ENCODE assay signal across 35 cellular contexts in genomic region chr20:18299364-18299763, GRCh38.
"Had no signal": no experiment of that assay in that cellular context is flagged by ENCODE, and none has a peak within 500 bp of the region (broad histone marks: within the 10 kb centered on the region; RNA-seq: fewer than 3 reads in every experiment).

No MANE protein-coding gene starts in this region.

- ATAC-seq: activated CD8-positive, alpha-beta T cell treated with anti-CD3 and anti-CD28 coated beads for 36 hours; activated naive CD4-positive, alpha-beta T cell treated with anti-CD3 and anti-CD28 coated beads, Interleukin-2, amount 50 U/mL, for 72 hours; activated T-helper 17 cell treated with anti-CD3 and anti-CD28 coated beads, Interleukin-2, amount 50 U/mL, for 72 hours had no signal

- H3K27ac ChIP-seq: adrenal gland, VCaP had no signal

- H3K27me3 ChIP-seq: adrenal gland had no signal

- H3K4me1 ChIP-seq: adrenal gland had no signal

- DNase-seq: activated B cell treated with CpG ODN at 0.5 μM for 24 hours; activated CD4-positive, alpha-beta memory T cell treated with anti-CD3 and anti-CD28 coated beads for 36 hours; activated CD4-positive, alpha-beta T cell treated with anti-CD3 and anti-CD28 coated beads for 4 hours; activated CD4-positive, alpha-beta T cell treated with anti-CD3 and anti-CD28 coated beads, Interleukin-2, amount 10 ng/mL, durations not matched to agents 24 days and 14 days; activated CD4-positive, alpha-beta T cell treated with anti-CD3 and anti-CD28 coated beads, Interleukin-2, amount 50 U/mL, for 1 hour; activated CD4-positive, alpha-beta T cell treated with anti-CD3 and anti-CD28 coated beads, Interleukin-2, amount 50 U/mL, for 4 hours; activated CD4-positive, CD25-positive, alpha-beta regulatory T cell treated with anti-CD3 and anti-CD28 coated beads, Interleukin-2, amount 50 U/mL, for 72 hours; activated CD8-positive, alpha-beta memory T cell treated with anti-CD3 and anti-CD28 coated beads, Interleukin-2, amount 50 U/mL, for 4 hours; activated CD8-positive, alpha-beta T cell treated with anti-CD3 and anti-CD28 coated beads for 36 hours; activated effector memory CD4-positive, alpha-beta T cell treated with anti-CD3 and anti-CD28 coated beads, Interleukin-2, amount 50 U/mL, for 16 hours; activated gamma-delta T cell treated with Interleukin-2 at 50 U/mL for 16 hours; activated naive CD4-positive, alpha-beta T cell; activated naive CD4-positive, alpha-beta T cell treated with anti-CD3 and anti-CD28 coated beads for 36 hours; activated naive CD4-positive, alpha-beta T cell treated with anti-CD3 and anti-CD28 coated beads, Interleukin-2, amount 50 U/mL, for 16 hours; activated naive CD8-positive, alpha-beta T cell treated with anti-CD3 and anti-CD28 coated beads for 36 hours; activated T-cell treated with anti-CD3 and anti-CD28 coated beads for 4 hours; activated T-cell treated with anti-CD3 and anti-CD28 coated beads, Interleukin-2, amount 50 U/mL, for 24 hours; activated T-cell treated with anti-CD3 and anti-CD28 coated beads, Interleukin-2, amount 50 U/mL, for 48 hours; adrenal gland; amniotic stem cell; aorta; central memory CD4-positive, alpha-beta T cell; T-helper 1 cell; T-helper 2 cell; T-helper 9 cell had no signal

- H3K27ac Mint-ChIP-seq: activated B cell treated with CpG ODN at 0.5 μM for 24 hours; activated CD4-positive, alpha-beta memory T cell treated with anti-CD3 and anti-CD28 coated beads for 36 hours; activated CD4-positive, alpha-beta T cell treated with anti-CD3 and anti-CD28 coated beads, Interleukin-2, amount 10 ng/mL, durations not matched to agents 24 days and 14 days; activated CD8-positive, alpha-beta T cell treated with anti-CD3 and anti-CD28 coated beads for 36 hours; activated naive CD4-positive, alpha-beta T cell treated with anti-CD3 and anti-CD28 coated beads for 36 hours; activated naive CD4-positive, alpha-beta T cell treated with anti-CD3 and anti-CD28 coated beads, Interleukin-2, amount 50 U/mL, for 72 hours; activated naive CD8-positive, alpha-beta T cell treated with anti-CD3 and anti-CD28 coated beads for 36 hours; activated T-cell treated with anti-CD3 and anti-CD28 coated beads, Interleukin-2, amount 50 U/mL, for 24 hours; activated T-helper 1 cell treated with anti-CD3 and anti-CD28 coated beads, Interleukin-12 subunit alpha, Interleukin-12 subunit beta, Interleukin-2, Interleukin-4 antibody, amounts not matched to agents 30 ng/mL and 10 ng/mL and 1 ng/mL, durations not matched to agents 14 hours and 24 hours and 36 hours; activated T-helper 17 cell treated with anti-CD3 and anti-CD28 coated beads, Interleukin-2, amount 50 U/mL, for 72 hours; brain; T-helper 1 cell treated with Interleukin-12 subunit alpha and Interleukin-12 subunit beta and Interleukin-4 antibody, amounts not matched to agents 30 μg/mL and 1 μg/mL, for 36 hours; T-helper 2 cell treated with Interferon-gamma antibody and Interleukin-4, amounts not matched to agents 5 μg/mL and 100 μg/mL, for 36 hours had no signal

- H3K36me3 ChIP-seq: adrenal gland had no signal

- H3K9me3 Mint-ChIP-seq: activated B cell treated with CpG ODN at 0.5 μM for 24 hours; activated CD8-positive, alpha-beta T cell treated with anti-CD3 and anti-CD28 coated beads for 36 hours; activated naive CD4-positive, alpha-beta T cell treated with anti-CD3 and anti-CD28 coated beads, Interleukin-2, amount 50 U/mL, for 72 hours; activated T-cell treated with anti-CD3 and anti-CD28 coated beads, Interleukin-2, amount 50 U/mL, for 24 hours; activated T-helper 17 cell treated with anti-CD3 and anti-CD28 coated beads, Interleukin-2, amount 50 U/mL, for 72 hours had no signal

- H3K9me3 ChIP-seq: adrenal gland had no signal

- FAIRE-seq: astrocyte, colon, TTC549 had no signal

- H3K4me3 Mint-ChIP-seq: activated B cell treated with CpG ODN at 0.5 μM for 24 hours; activated CD4-positive, alpha-beta memory T cell treated with anti-CD3 and anti-CD28 coated beads for 36 hours; activated CD4-positive, alpha-beta T cell treated with anti-CD3 and anti-CD28 coated beads, Interleukin-2, amount 10 ng/mL, durations not matched to agents 24 days and 14 days; activated CD8-positive, alpha-beta T cell treated with anti-CD3 and anti-CD28 coated beads for 36 hours; activated naive CD4-positive, alpha-beta T cell treated with anti-CD3 and anti-CD28 coated beads for 36 hours; activated naive CD8-positive, alpha-beta T cell treated with anti-CD3 and anti-CD28 coated beads for 36 hours; activated T-cell treated with anti-CD3 and anti-CD28 coated beads, Interleukin-2, amount 50 U/mL, for 24 hours; activated T-helper 1 cell treated with anti-CD3 and anti-CD28 coated beads, Interleukin-12 subunit alpha, Interleukin-12 subunit beta, Interleukin-2, Interleukin-4 antibody, amounts not matched to agents 30 ng/mL and 10 ng/mL and 1 ng/mL, durations not matched to agents 14 hours and 24 hours and 36 hours; activated T-helper 17 cell treated with anti-CD3 and anti-CD28 coated beads, Interleukin-2, amount 50 U/mL, for 72 hours; brain; T-helper 1 cell treated with Interleukin-12 subunit alpha and Interleukin-12 subunit beta and Interleukin-4 antibody, amounts not matched to agents 30 μg/mL and 1 μg/mL, for 36 hours; T-helper 2 cell treated with Interferon-gamma antibody and Interleukin-4, amounts not matched to agents 5 μg/mL and 100 μg/mL, for 36 hours had no signal

- H3K4me3 ChIP-seq: adrenal gland had no signal

- H3K27me3 Mint-ChIP-seq: activated B cell treated with CpG ODN at 0.5 μM for 24 hours; activated CD4-positive, alpha-beta memory T cell treated with anti-CD3 and anti-CD28 coated beads for 36 hours; activated CD4-positive, alpha-beta T cell treated with anti-CD3 and anti-CD28 coated beads, Interleukin-2, amount 10 ng/mL, durations not matched to agents 24 days and 14 days; activated CD8-positive, alpha-beta T cell treated with anti-CD3 and anti-CD28 coated beads for 36 hours; activated naive CD8-positive, alpha-beta T cell treated with anti-CD3 and anti-CD28 coated beads for 36 hours; activated T-cell treated with anti-CD3 and anti-CD28 coated beads, Interleukin-2, amount 50 U/mL, for 24 hours; activated T-helper 17 cell treated with anti-CD3 and anti-CD28 coated beads, Interleukin-2, amount 50 U/mL, for 72 hours had no signal

- H3K4me1 Mint-ChIP-seq: activated B cell treated with CpG ODN at 0.5 μM for 24 hours; activated naive CD8-positive, alpha-beta T cell treated with anti-CD3 and anti-CD28 coated beads for 36 hours; activated T-helper 17 cell treated with anti-CD3 and anti-CD28 coated beads, Interleukin-2, amount 50 U/mL, for 72 hours; brain had no signal
